Comparison of ENCODE assay signal across 13 cellular contexts in genomic region chr1:11316701-11317100, GRCh38. TPM values are rescaled to one million over a fixed set of nuclear protein-coding genes. Genes with fewer than 3 reads are reported as not detected.
DNase-seq lines count a peak whose midpoint lies in the region; ATAC-seq and TF ChIP-seq lines count a peak whose summit lies in the region.
"Had no signal": no experiment of that assay in that cellular context is flagged by ENCODE, and none has a peak within 500 bp of the region (broad histone marks: within the 10 kb centered on the region; RNA-seq: fewer than 3 reads in every experiment).

No MANE protein-coding gene starts in this region.

- H3K4me1 Mint-ChIP-seq in chondrocyte (ENCODE audit: low read depth), result peaks cover 7% of the 10 kb centered on the region

- peak overlapping the region; percentile 13 for H3K27ac Mint-ChIP-seq in chondrocyte (ENCODE audit: unreplicated experiment)
- H3K27ac Mint-ChIP-seq: activated CD4-positive, alpha-beta T cell treated with anti-CD3 and anti-CD28 coated beads, Interleukin-2, amount 10 ng/mL, durations not matched to agents 7 days and 5 days; activated naive CD4-positive, alpha-beta T cell treated with anti-CD3 and anti-CD28 coated beads for 36 hours; B cell had no signal

- no peaks in the 10 kb centered on the region for H3K36me3 Mint-ChIP-seq in chondrocyte (ENCODE audit: low read depth)

- H3K27me3 Mint-ChIP-seq in chondrocyte (ENCODE audit: low read depth), result peaks cover 31% of the 10 kb centered on the region
- H3K27me3 Mint-ChIP-seq: activated CD4-positive, alpha-beta T cell treated with anti-CD3 and anti-CD28 coated beads, Interleukin-2, amount 10 ng/mL, durations not matched to agents 7 days and 5 days had no signal

- ATAC-seq in GM18858 (IDR thresholded peaks at IDR 0.05; ENCODE audit: unreplicated experiment) (no peak), HG03175 (IDR thresholded peaks at IDR 0.05; ENCODE audit: unreplicated experiment) (no peak)
- ATAC-seq: Panc1 had no signal

- intact Hi-C loops in head of caudate nucleus (cut with DNase I), result no loop called here

- no peak overlapping the region for H3K4me3 Mint-ChIP-seq in chondrocyte (ENCODE audit: unreplicated experiment)
- H3K4me3 Mint-ChIP-seq: activated CD4-positive, alpha-beta T cell treated with anti-CD3 and anti-CD28 coated beads, Interleukin-2, amount 10 ng/mL, durations not matched to agents 7 days and 5 days; activated naive CD4-positive, alpha-beta T cell treated with anti-CD3 and anti-CD28 coated beads for 36 hours; B cell had no signal

- DNase-seq in HT1080 (ENCODE audit: low read depth) (peak; percentile 8), chondrocyte (ENCODE audit: low spot score) (no peak), head of caudate nucleus (peak in 27 of 42 donors; percentile 11 to 68 (median 42)), stromal cell of bone marrow (ENCODE audit: low read depth) (peak; percentile 81), T-helper 1 cell (no peak), DMS 273 (lab: John Stamatoyannopoulos, UW; ENCODE audit: unreplicated experiment) (no peak)
- DNase-seq: activated CD4-positive, alpha-beta T cell treated with anti-CD3 and anti-CD28 coated beads, Interleukin-2, amount 10 ng/mL, durations not matched to agents 7 days and 5 days; activated naive CD4-positive, alpha-beta T cell treated with anti-CD3 and anti-CD28 coated beads for 36 hours; stimulated activated CD4-positive, alpha-beta T cell treated with anti-CD3 and anti-CD28 coated beads, Interleukin-4, amount 100 ng/mL, for 1 hour had no signal

- TF ChIP-seq CTCF in chondrocyte (IDR thresholded peaks at IDR 0.05), result no peak

- H3K9me3 Mint-ChIP-seq in chondrocyte (ENCODE audit: low read depth), result no peaks in the 10 kb centered on the region
- H3K9me3 Mint-ChIP-seq: activated CD4-positive, alpha-beta T cell treated with anti-CD3 and anti-CD28 coated beads, Interleukin-2, amount 10 ng/mL, durations not matched to agents 7 days and 5 days; activated naive CD4-positive, alpha-beta T cell treated with anti-CD3 and anti-CD28 coated beads for 36 hours had no signal

RNA-seq across cellular contexts. Expression of gene UBIAD1, which starts 43.7 kb away (rescaled TPM):
- total RNA-seq in HT1080 (2014; rRNA removed; shearing (Covaris generic)), result 19.0 and 21.2 TPM in 2 replicates
- 20.3 and 23.0 TPM in 2 replicates for polyA plus RNA-seq in HT1080 (2015; cell fraction: cytosol; rRNA removed)
- 14.6 and 16.5 TPM in 2 replicates for polyA plus RNA-seq in HT1080 (2015; cell fraction: nucleus; rRNA removed)
- 9.4 to 11.9 TPM (median 10.5 TPM) in 3 replicates for total RNA-seq in chondrocyte

RNA-seq across cellular contexts. Expression of gene MTOR, which starts 54.4 kb away (rescaled TPM):
- total RNA-seq in HT1080 (2014; rRNA removed; shearing (Covaris generic)), result 33.6 and 45.2 TPM in 2 replicates
- polyA plus RNA-seq in HT1080 (2015; cell fraction: cytosol; rRNA removed), result 14.7 and 16.8 TPM in 2 replicates
- 60.2 and 72.4 TPM in 2 replicates for polyA plus RNA-seq in HT1080 (2015; cell fraction: nucleus; rRNA removed)
- total RNA-seq in chondrocyte, result 33.8 to 51.4 TPM (median 36.9 TPM) in 3 replicates

Comparison
In these comparisons a context has a peak if more than half of its experiments do, and no peak if none do; other contexts are left out.
1. DNase-seq: peak in HT1080 (single experiment), head of caudate nucleus (27 of 42) and stromal cell of bone marrow (single experiment); none in chondrocyte (single experiment), T-helper 1 cell (0 of 5) and DMS 273 (single experiment).